Comparison of ENCODE assay signal across 1 cellular context in genomic region chr2:240136013-240136670, GRCh38.
TF ChIP-seq lines count a peak whose summit lies in the region.

TSS of gene COPS9 (minus strand) at chr2:240136305. CDS start at chr2:240136284, 21 bp downstream.

TF ChIP-seq in K562, 482 proteins besides CTCF, POLR2A, EP300 and RAD21 (continued from another document and continues in another):
- TF ChIP-seq, protein P1, sequence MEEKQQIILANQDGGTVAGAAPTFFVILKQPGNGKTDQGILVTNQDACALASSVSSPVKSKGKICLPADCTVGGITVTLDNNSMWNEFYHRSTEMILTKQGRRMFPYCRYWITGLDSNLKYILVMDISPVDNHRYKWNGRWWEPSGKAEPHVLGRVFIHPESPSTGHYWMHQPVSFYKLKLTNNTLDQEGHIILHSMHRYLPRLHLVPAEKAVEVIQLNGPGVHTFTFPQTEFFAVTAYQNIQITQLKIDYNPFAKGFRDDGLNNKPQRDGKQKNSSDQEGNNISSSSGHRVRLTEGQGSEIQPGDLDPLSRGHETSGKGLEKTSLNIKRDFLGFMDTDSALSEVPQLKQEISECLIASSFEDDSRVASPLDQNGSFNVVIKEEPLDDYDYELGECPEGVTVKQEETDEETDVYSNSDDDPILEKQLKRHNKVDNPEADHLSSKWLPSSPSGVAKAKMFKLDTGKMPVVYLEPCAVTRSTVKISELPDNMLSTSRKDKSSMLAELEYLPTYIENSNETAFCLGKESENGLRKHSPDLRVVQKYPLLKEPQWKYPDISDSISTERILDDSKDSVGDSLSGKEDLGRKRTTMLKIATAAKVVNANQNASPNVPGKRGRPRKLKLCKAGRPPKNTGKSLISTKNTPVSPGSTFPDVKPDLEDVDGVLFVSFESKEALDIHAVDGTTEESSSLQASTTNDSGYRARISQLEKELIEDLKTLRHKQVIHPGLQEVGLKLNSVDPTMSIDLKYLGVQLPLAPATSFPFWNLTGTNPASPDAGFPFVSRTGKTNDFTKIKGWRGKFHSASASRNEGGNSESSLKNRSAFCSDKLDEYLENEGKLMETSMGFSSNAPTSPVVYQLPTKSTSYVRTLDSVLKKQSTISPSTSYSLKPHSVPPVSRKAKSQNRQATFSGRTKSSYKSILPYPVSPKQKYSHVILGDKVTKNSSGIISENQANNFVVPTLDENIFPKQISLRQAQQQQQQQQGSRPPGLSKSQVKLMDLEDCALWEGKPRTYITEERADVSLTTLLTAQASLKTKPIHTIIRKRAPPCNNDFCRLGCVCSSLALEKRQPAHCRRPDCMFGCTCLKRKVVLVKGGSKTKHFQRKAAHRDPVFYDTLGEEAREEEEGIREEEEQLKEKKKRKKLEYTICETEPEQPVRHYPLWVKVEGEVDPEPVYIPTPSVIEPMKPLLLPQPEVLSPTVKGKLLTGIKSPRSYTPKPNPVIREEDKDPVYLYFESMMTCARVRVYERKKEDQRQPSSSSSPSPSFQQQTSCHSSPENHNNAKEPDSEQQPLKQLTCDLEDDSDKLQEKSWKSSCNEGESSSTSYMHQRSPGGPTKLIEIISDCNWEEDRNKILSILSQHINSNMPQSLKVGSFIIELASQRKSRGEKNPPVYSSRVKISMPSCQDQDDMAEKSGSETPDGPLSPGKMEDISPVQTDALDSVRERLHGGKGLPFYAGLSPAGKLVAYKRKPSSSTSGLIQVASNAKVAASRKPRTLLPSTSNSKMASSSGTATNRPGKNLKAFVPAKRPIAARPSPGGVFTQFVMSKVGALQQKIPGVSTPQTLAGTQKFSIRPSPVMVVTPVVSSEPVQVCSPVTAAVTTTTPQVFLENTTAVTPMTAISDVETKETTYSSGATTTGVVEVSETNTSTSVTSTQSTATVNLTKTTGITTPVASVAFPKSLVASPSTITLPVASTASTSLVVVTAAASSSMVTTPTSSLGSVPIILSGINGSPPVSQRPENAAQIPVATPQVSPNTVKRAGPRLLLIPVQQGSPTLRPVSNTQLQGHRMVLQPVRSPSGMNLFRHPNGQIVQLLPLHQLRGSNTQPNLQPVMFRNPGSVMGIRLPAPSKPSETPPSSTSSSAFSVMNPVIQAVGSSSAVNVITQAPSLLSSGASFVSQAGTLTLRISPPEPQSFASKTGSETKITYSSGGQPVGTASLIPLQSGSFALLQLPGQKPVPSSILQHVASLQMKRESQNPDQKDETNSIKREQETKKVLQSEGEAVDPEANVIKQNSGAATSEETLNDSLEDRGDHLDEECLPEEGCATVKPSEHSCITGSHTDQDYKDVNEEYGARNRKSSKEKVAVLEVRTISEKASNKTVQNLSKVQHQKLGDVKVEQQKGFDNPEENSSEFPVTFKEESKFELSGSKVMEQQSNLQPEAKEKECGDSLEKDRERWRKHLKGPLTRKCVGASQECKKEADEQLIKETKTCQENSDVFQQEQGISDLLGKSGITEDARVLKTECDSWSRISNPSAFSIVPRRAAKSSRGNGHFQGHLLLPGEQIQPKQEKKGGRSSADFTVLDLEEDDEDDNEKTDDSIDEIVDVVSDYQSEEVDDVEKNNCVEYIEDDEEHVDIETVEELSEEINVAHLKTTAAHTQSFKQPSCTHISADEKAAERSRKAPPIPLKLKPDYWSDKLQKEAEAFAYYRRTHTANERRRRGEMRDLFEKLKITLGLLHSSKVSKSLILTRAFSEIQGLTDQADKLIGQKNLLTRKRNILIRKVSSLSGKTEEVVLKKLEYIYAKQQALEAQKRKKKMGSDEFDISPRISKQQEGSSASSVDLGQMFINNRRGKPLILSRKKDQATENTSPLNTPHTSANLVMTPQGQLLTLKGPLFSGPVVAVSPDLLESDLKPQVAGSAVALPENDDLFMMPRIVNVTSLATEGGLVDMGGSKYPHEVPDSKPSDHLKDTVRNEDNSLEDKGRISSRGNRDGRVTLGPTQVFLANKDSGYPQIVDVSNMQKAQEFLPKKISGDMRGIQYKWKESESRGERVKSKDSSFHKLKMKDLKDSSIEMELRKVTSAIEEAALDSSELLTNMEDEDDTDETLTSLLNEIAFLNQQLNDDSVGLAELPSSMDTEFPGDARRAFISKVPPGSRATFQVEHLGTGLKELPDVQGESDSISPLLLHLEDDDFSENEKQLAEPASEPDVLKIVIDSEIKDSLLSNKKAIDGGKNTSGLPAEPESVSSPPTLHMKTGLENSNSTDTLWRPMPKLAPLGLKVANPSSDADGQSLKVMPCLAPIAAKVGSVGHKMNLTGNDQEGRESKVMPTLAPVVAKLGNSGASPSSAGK (IDR thresholded peaks at IDR 0.05), result peak; percentile 64; the same call in 1 of the 2 replicates
- TF ChIP-seq YY1 (IDR thresholded peaks at IDR 0.05; ENCODE audit: borderline replicate concordance in 1 of 3, control insufficient read depth in 1 of 3, extremely low read depth in 1 of 3, insufficient read depth in 3 of 3, insufficient read length in 1 of 3, insufficient replicate concordance in 2 of 3, low read depth in 1 of 3, low read length in 2 of 3), result peak in 1 of 3 experiments; percentile 41
- peak; percentile 50; the same call in 1 of the 2 replicates for TF ChIP-seq EP400 (IDR thresholded peaks at IDR 0.05)
- peak; percentile 44 for TF ChIP-seq PCBP1 (IDR thresholded peaks at IDR 0.05; ENCODE audit: low read depth, low read length, poor library complexity, severe bottlenecking)
- no peak for TF ChIP-seq PHB2 (IDR thresholded peaks at IDR 0.05; ENCODE audit: low read depth)
- peak; percentile 56 for TF ChIP-seq U2AF1 (optimal IDR thresholded peaks at IDR 0.05; ENCODE audit: low read depth, low read length)
- TF ChIP-seq C11orf30 (IDR thresholded peaks at IDR 0.05; ENCODE audit: low read depth), result peak; percentile 78
- TF ChIP-seq POLR2G (IDR thresholded peaks at IDR 0.05; ENCODE audit: low read depth, low read length), result peak; percentile 89
- peak; percentile 99 for TF ChIP-seq THAP12 (CRISPR knock-in tag; IDR thresholded peaks at IDR 0.05)
- TF ChIP-seq GABPA (tag; conservative IDR thresholded peaks at IDR 0.05; ENCODE audit: low read depth), result peak; percentile 97
- TF ChIP-seq MBD2 (IDR thresholded peaks at IDR 0.05; ENCODE audit: borderline replicate concordance, low read depth), result peak; percentile 36; the same call in 1 of the 2 replicates
- TF ChIP-seq, protein P2, sequence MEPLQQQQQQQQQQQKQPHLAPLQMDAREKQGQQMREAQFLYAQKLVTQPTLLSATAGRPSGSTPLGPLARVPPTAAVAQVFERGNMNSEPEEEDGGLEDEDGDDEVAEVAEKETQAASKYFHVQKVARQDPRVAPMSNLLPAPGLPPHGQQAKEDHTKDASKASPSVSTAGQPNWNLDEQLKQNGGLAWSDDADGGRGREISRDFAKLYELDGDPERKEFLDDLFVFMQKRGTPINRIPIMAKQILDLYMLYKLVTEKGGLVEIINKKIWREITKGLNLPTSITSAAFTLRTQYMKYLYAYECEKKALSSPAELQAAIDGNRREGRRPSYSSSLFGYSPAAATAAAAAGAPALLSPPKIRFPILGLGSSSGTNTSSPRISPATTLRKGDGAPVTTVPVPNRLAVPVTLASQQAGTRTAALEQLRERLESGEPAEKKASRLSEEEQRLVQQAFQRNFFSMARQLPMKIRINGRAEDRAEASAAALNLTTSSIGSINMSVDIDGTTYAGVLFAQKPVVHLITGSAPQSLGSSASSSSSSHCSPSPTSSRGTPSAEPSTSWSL (CRISPR knock-in tag; IDR thresholded peaks at IDR 0.05; ENCODE audit: borderline replicate concordance), result no peak
- TF ChIP-seq KAT7 (CRISPR knock-in tag; IDR thresholded peaks at IDR 0.05; ENCODE audit: borderline replicate concordance), result peak; percentile 57; the same call in 1 of the 2 replicates
- peak; percentile 60; the same call in 1 of the 2 replicates for TF ChIP-seq ETS1 (conservative IDR thresholded peaks at IDR 0.05; ENCODE audit: control insufficient read depth, low read depth, low read length)
- TF ChIP-seq POU5F1 (IDR thresholded peaks at IDR 0.05; ENCODE audit: borderline replicate concordance, low read depth, low read length, partially characterized antibody), result no peak
- peak; percentile 91 for TF ChIP-seq SNIP1 (IDR thresholded peaks at IDR 0.05; ENCODE audit: low read depth)
- peak in 1 of 2 experiments; percentile 65; a peak in 1 of 4 replicates for TF ChIP-seq HDAC1 (IDR thresholded peaks at IDR 0.05)
- peak in 1 of 2 experiments; percentile 65; a peak in 1 of 4 replicates for TF ChIP-seq KDM4B (IDR thresholded peaks at IDR 0.05; ENCODE audit: borderline replicate concordance in 2 of 2, low read depth in 1 of 2)
- TF ChIP-seq, protein P3, sequence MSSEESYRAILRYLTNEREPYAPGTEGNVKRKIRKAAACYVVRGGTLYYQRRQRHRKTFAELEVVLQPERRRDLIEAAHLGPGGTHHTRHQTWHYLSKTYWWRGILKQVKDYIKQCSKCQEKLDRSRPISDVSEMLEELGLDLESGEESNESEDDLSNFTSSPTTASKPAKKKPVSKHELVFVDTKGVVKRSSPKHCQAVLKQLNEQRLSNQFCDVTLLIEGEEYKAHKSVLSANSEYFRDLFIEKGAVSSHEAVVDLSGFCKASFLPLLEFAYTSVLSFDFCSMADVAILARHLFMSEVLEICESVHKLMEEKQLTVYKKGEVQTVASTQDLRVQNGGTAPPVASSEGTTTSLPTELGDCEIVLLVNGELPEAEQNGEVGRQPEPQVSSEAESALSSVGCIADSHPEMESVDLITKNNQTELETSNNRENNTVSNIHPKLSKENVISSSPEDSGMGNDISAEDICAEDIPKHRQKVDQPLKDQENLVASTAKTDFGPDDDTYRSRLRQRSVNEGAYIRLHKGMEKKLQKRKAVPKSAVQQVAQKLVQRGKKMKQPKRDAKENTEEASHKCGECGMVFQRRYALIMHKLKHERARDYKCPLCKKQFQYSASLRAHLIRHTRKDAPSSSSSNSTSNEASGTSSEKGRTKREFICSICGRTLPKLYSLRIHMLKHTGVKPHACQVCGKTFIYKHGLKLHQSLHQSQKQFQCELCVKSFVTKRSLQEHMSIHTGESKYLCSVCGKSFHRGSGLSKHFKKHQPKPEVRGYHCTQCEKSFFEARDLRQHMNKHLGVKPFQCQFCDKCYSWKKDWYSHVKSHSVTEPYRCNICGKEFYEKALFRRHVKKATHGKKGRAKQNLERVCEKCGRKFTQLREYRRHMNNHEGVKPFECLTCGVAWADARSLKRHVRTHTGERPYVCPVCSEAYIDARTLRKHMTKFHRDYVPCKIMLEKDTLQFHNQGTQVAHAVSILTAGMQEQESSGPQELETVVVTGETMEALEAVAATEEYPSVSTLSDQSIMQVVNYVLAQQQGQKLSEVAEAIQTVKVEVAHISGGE (CRISPR knock-in tag; IDR thresholded peaks at IDR 0.05), result peak; percentile 28 to 88 (median 38); a peak in 4 of 6 replicates
- TF ChIP-seq SOX6 (IDR thresholded peaks at IDR 0.05), result 0 out of 2 replicates have a peak, but pooled peaks have one; percentile 12
- TF ChIP-seq NR2C2 (CRISPR knock-in tag; IDR thresholded peaks at IDR 0.05), result no peak
- peak; percentile 49 for TF ChIP-seq NR2C2 (tag; IDR thresholded peaks at IDR 0.05)
- peak; percentile 92 for TF ChIP-seq ETV1 (tag; conservative IDR thresholded peaks at IDR 0.05; ENCODE audit: low read depth)
- TF ChIP-seq, protein P4, sequence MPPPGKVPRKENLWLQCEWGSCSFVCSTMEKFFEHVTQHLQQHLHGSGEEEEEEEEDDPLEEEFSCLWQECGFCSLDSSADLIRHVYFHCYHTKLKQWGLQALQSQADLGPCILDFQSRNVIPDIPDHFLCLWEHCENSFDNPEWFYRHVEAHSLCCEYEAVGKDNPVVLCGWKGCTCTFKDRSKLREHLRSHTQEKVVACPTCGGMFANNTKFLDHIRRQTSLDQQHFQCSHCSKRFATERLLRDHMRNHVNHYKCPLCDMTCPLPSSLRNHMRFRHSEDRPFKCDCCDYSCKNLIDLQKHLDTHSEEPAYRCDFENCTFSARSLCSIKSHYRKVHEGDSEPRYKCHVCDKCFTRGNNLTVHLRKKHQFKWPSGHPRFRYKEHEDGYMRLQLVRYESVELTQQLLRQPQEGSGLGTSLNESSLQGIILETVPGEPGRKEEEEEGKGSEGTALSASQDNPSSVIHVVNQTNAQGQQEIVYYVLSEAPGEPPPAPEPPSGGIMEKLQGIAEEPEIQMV (tag; conservative IDR thresholded peaks at IDR 0.05; ENCODE audit: low read depth), result peak; percentile 88
- TF ChIP-seq, protein P5, sequence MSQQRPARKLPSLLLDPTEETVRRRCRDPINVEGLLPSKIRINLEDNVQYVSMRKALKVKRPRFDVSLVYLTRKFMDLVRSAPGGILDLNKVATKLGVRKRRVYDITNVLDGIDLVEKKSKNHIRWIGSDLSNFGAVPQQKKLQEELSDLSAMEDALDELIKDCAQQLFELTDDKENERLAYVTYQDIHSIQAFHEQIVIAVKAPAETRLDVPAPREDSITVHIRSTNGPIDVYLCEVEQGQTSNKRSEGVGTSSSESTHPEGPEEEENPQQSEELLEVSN (IDR thresholded peaks at IDR 0.05; ENCODE audit: borderline replicate concordance in 1 of 2, extremely low read depth in 1 of 2, insufficient read depth in 1 of 2, insufficient read length in 1 of 2, low read depth in 1 of 2, low read length in 1 of 2, poor library complexity in 1 of 2, severe bottlenecking in 1 of 2), result peak; percentile 34 to 79
- TF ChIP-seq CREB1 (IDR thresholded peaks at IDR 0.05), result peak; percentile 41; the same call in 1 of the 2 replicates
- peak; percentile 54 for TF ChIP-seq CREB1 (CRISPR knock-in tag; IDR thresholded peaks at IDR 0.05)
- no peak for TF ChIP-seq ZNF282 (CRISPR knock-in tag; IDR thresholded peaks at IDR 0.05)
- TF ChIP-seq ZC3H4 (CRISPR knock-in tag; IDR thresholded peaks at IDR 0.05; ENCODE audit: borderline replicate concordance), result no peak
- peak; percentile 73 for TF ChIP-seq CXXC5 (CRISPR knock-in tag; IDR thresholded peaks at IDR 0.05)
- no peak for TF ChIP-seq TCF7L2 (IDR thresholded peaks at IDR 0.05; ENCODE audit: low read depth, low read length)
